In genomic region chr6:87115402-87116135, GRCh38 we compare ENCODE assay signal across 11 cellular contexts. TPM values are rescaled to one million over a fixed set of nuclear protein-coding genes. Genes with fewer than 3 reads are reported as not detected.
DNase-seq lines count a peak whose midpoint lies in the region; ATAC-seq and TF ChIP-seq lines count a peak whose summit lies in the region.
"Had no signal": no experiment of that assay in that cellular context is flagged by ENCODE, and none has a peak within 500 bp of the region (broad histone marks: within the 10 kb centered on the region; RNA-seq: fewer than 3 reads in every experiment).

No MANE protein-coding gene starts in this region.

- peak overlapping the region; percentile 40 for H3K27ac ChIP-seq in GM23338 (ENCODE audit: low read depth)
- H3K27ac ChIP-seq: SJSA1 had no signal

- H2AFZ ChIP-seq in GM23338, result no peak overlapping the region; the same call in 1 of the 2 replicates

- H3K4me2 ChIP-seq in GM23338, result peak overlapping the region; percentile 3

- ATAC-seq in GM23338 (no peak; the same call in 2 of the 3 replicates), HG03442 (IDR thresholded peaks at IDR 0.05; ENCODE audit: unreplicated experiment) (peak; percentile 97)
- ATAC-seq: HCT116 had no signal

- no peaks in the 10 kb centered on the region for H3K9me3 Mint-ChIP-seq in GM23338
- H3K9me3 Mint-ChIP-seq in chondrocyte (ENCODE audit: low read depth), result no peaks in the 10 kb centered on the region

- H4K20me1 ChIP-seq in GM23338 (replicated peaks; ENCODE audit: insufficient read depth), result no peaks in the 10 kb centered on the region

- H3K36me3 Mint-ChIP-seq in GM23338 (ENCODE audit: low read depth), result no peaks in the 10 kb centered on the region
- H3K36me3 Mint-ChIP-seq in chondrocyte (ENCODE audit: low read depth), result no peaks in the 10 kb centered on the region

- H3K27me3 Mint-ChIP-seq in GM23338 (ENCODE audit: insufficient read depth, low read depth, poor library complexity), result peaks cover 4% of the 10 kb centered on the region
- peaks cover 52% of the 10 kb centered on the region for H3K27me3 Mint-ChIP-seq in chondrocyte (ENCODE audit: low read depth)

- TF ChIP-seq CTCF in GM23338 (conservative IDR thresholded peaks at IDR 0.05; ENCODE audit: low read depth in 2 of 2) (no peak), chondrocyte (IDR thresholded peaks at IDR 0.05) (no peak)

- H3K27me3 ChIP-seq in GM23338 (ENCODE audit: insufficient read depth), result no peaks in the 10 kb centered on the region

- peak; percentile 5 for DNase-seq in stimulated activated naive CD4-positive, alpha-beta T cell treated with Interleukin-2 at 50 U/mL for 16 hours (lab: John Stamatoyannopoulos, UW)
- no peak for DNase-seq in stimulated activated naive CD4-positive, alpha-beta T cell (lab: John Stamatoyannopoulos, UW)
- peak; percentile 38 for DNase-seq in GM23338 (ENCODE audit: low spot score)
- no peak for DNase-seq in NCI-H748 (lab: John Stamatoyannopoulos, UW; ENCODE audit: unreplicated experiment)
- DNase-seq in glomerular visceral epithelial cell (ENCODE audit: extremely low spot score), result no peak
- DNase-seq in D341Med (ENCODE audit: low spot score), result no peak
- no peak for DNase-seq in chondrocyte (ENCODE audit: low spot score)
- DNase-seq: hippocampal formation had no signal

- H3K4me3 ChIP-seq in GM23338, result no peak overlapping the region
- H3K4me3 ChIP-seq: SJSA1 had no signal

- no peak overlapping the region; the same call in 2 of the 3 replicates for H3K4me3 Mint-ChIP-seq in GM23338
- H3K4me3 Mint-ChIP-seq in chondrocyte (ENCODE audit: unreplicated experiment), result no peak overlapping the region

- H3K79me2 ChIP-seq in GM23338 (replicated peaks; ENCODE audit: insufficient read depth), result no peaks in the 10 kb centered on the region

- H3K27ac Mint-ChIP-seq in GM23338, result peak overlapping the region; percentile 82
- H3K27ac Mint-ChIP-seq in chondrocyte (ENCODE audit: unreplicated experiment), result no peak overlapping the region

- H3K9me2 ChIP-seq in GM23338 (ENCODE audit: insufficient read depth), result no peaks in the 10 kb centered on the region

- H3K36me3 ChIP-seq in GM23338 (ENCODE audit: insufficient read depth), result no peaks in the 10 kb centered on the region
- H3K36me3 ChIP-seq: SJSA1 had no signal

- no peaks in the 10 kb centered on the region for H3F3A ChIP-seq in GM23338 (replicated peaks; ENCODE audit: low read depth)

- H3K4me1 Mint-ChIP-seq in GM23338, result peaks cover 25% of the 10 kb centered on the region
- no peaks in the 10 kb centered on the region for H3K4me1 Mint-ChIP-seq in chondrocyte (ENCODE audit: low read depth)

- H3K4me1 ChIP-seq in GM23338 (ENCODE audit: insufficient read depth), result peaks cover 19% of the 10 kb centered on the region
- H3K4me1 ChIP-seq: SJSA1 had no signal

TF ChIP-seq in GM23338, 12 proteins besides CTCF, POLR2A, EP300 and RAD21:
- TF ChIP-seq ZNF331 (CRISPR knock-in tag; IDR thresholded peaks at IDR 0.05; ENCODE audit: low read depth) (no peak), ZNF114 (CRISPR knock-in tag; IDR thresholded peaks at IDR 0.05) (no peak)
TF ChIP-seq in GM23338: peak in this region for 0.

RNA-seq across cellular contexts. Expression of gene CGA, which starts 20.7 kb away (rescaled TPM):
- total RNA-seq in GM23338 (2014; rRNA removed; shearing (Covaris generic)), result not detected in 2 replicates
- polyA plus RNA-seq in GM23338 (2016; fragmentation: Nextera tagmentation; extraction: Ambion mirVana), result not detected in 2 replicates
- 1.3 TPM in 1 of 3 replicates, not detected in the others for total RNA-seq in chondrocyte
- total RNA-seq: SJSA1 had no signal

RNA-seq across cellular contexts. Expression of gene ZNF292, which starts 39.8 kb away (rescaled TPM):
- 39.8 and 45.7 TPM in 2 replicates for total RNA-seq in GM23338 (2014; rRNA removed; shearing (Covaris generic))
- polyA plus RNA-seq in GM23338 (2016; fragmentation: Nextera tagmentation; extraction: Ambion mirVana), result 47.9 and 67.9 TPM in 2 replicates
- 34.6 to 39.6 TPM (median 39.0 TPM) in 3 replicates for total RNA-seq in chondrocyte

Comparison
In these comparisons a context has a peak if more than half of its experiments do, and no peak if none do; other contexts are left out.
1. DNase-seq: peak in stimulated activated naive CD4-positive, alpha-beta T cell treated with Interleukin-2 at 50 U/mL for 16 hours (single experiment) and GM23338 (single experiment); none in stimulated activated naive CD4-positive, alpha-beta T cell (0 of 6), NCI-H748 (single experiment), glomerular visceral epithelial cell (single experiment), D341Med (single experiment) and chondrocyte (single experiment).